Comparison of ENCODE assay signal across 10 cellular contexts in genomic region chr6:4942673-4943009, GRCh38.
DNase-seq lines count a peak whose midpoint lies in the region; ATAC-seq and TF ChIP-seq lines count a peak whose summit lies in the region.
"Had no signal": no experiment of that assay in that cellular context is flagged by ENCODE, and none has a peak within 500 bp of the region (broad histone marks: within the 10 kb centered on the region; RNA-seq: fewer than 3 reads in every experiment).

No MANE protein-coding gene starts in this region.

- CTCF ChIA-PET in Panc1 (lab: Charles Lee), result no interaction called here

- DNase-seq in DND-41 (no peak), Panc1 (ENCODE audit: low read depth, low spot score) (no peak), coronary artery (ENCODE audit: low spot score) (peak; percentile 28), nephron progenitor cell (no peak), SHP77 (lab: John Stamatoyannopoulos, UW) (no peak)
- no peak for DNase-seq in stimulated activated CD4-positive, alpha-beta T cell treated with anti-CD3 and anti-CD28 coated beads, Interleukin-4, amount 100 ng/mL, for 24 hours
- DNase-seq: dorsolateral prefrontal cortex had no signal

- H3K27ac ChIP-seq in DND-41 (ENCODE audit: low read length), result no peak overlapping the region
- no peak overlapping the region for H3K27ac ChIP-seq in Panc1 (ENCODE audit: low read length)
- H3K27ac ChIP-seq in coronary artery, result no peak overlapping the region
- H3K27ac ChIP-seq: upper lobe of left lung had no signal

- intact Hi-C loops in Panc1 (cut with micrococcal nuclease; ENCODE audit: unreplicated experiment), result no loop called here

- H3K4me1 ChIP-seq in DND-41 (ENCODE audit: insufficient read depth, low read length) (no peaks in the 10 kb centered on the region), Panc1 (ENCODE audit: control insufficient read depth, insufficient read depth, low read length) (peaks cover 12% of the 10 kb centered on the region)

- peaks cover 40% of the 10 kb centered on the region for H3K4me1 Mint-ChIP-seq in nephron progenitor cell

- in situ Hi-C loops in Panc1 (cut with HindIII; ENCODE audit: low pct_unique_long_range_greater_than_20kb, low sequenced_read_pairs), result no loop called here

- H4K20me1 ChIP-seq in DND-41 (ENCODE audit: insufficient read depth, low read length), result no peaks in the 10 kb centered on the region

- TF ChIP-seq CTCF in DND-41 (IDR thresholded peaks at IDR 0.05; ENCODE audit: borderline replicate concordance, extremely low read depth, low read length, poor library complexity, severe bottlenecking) (no peak), Panc1 (IDR thresholded peaks at IDR 0.05) (no peak), coronary artery (IDR thresholded peaks at IDR 0.05) (no peak), nephron progenitor cell (IDR thresholded peaks at IDR 0.05) (no peak)

- peaks cover 38% of the 10 kb centered on the region for H3K36me3 Mint-ChIP-seq in nephron progenitor cell (ENCODE audit: low read depth)

- 0 out of 3 replicates have a peak, but pooled peaks have one; percentile 18 for ATAC-seq in DND-41 (ENCODE audit: insufficient read depth, low read depth)
- 0 out of 2 replicates have a peak, but pooled peaks have one; percentile 41 for ATAC-seq in Panc1
- no peak for ATAC-seq in HG03460 (IDR thresholded peaks at IDR 0.05; ENCODE audit: unreplicated experiment)
- no peak for ATAC-seq in GM19351 (IDR thresholded peaks at IDR 0.05; ENCODE audit: unreplicated experiment)

- H3K4me3 Mint-ChIP-seq in nephron progenitor cell, result no peak overlapping the region

- H3K4me3 ChIP-seq in DND-41 (ENCODE audit: low read depth in 1 of 2, low read length in 2 of 2) (no peak overlapping the region), Panc1 (ENCODE audit: low read depth in 2 of 2, low read length in 2 of 2) (no peak overlapping the region), coronary artery (no peak overlapping the region)
- H3K4me3 ChIP-seq: dorsolateral prefrontal cortex, upper lobe of left lung had no signal

- no peaks in the 10 kb centered on the region for H3K9me3 Mint-ChIP-seq in nephron progenitor cell

- H3K27me3 Mint-ChIP-seq in nephron progenitor cell (ENCODE audit: low read depth, poor library complexity), result no peaks in the 10 kb centered on the region

- no peak overlapping the region for H3K4me2 ChIP-seq in DND-41 (ENCODE audit: insufficient read depth, low read length)

- no TSS peak for BruUV-seq in Panc1 (replicated peaks; lab: Mats Ljungman, UMichigan)

- H3K36me3 ChIP-seq in DND-41 (ENCODE audit: insufficient read depth, low read length) (no peaks in the 10 kb centered on the region), Panc1 (ENCODE audit: control insufficient read depth, insufficient read depth, low read length) (peaks cover 6% of the 10 kb centered on the region)

- H3K27ac Mint-ChIP-seq in nephron progenitor cell, result peak overlapping the region; percentile 92

- no peaks in the 10 kb centered on the region for H3K79me2 ChIP-seq in DND-41 (ENCODE audit: insufficient read depth, low read length)

- no peak overlapping the region for H2AFZ ChIP-seq in DND-41 (ENCODE audit: low read depth, low read length)

- H3K27me3 ChIP-seq in DND-41 (ENCODE audit: insufficient read depth, low read length, poor library complexity) (no peaks in the 10 kb centered on the region), Panc1 (ENCODE audit: control insufficient read depth, insufficient read depth, low read length) (no peaks in the 10 kb centered on the region)
- H3K27me3 ChIP-seq: dorsolateral prefrontal cortex, upper lobe of left lung had no signal

- H3K9me3 ChIP-seq in DND-41 (ENCODE audit: insufficient read depth, low read length, severe bottlenecking) (no peaks in the 10 kb centered on the region), Panc1 (ENCODE audit: control insufficient read depth, insufficient read depth, low read depth, low read length) (no peaks in the 10 kb centered on the region)
- H3K9me3 ChIP-seq: upper lobe of left lung had no signal

- H3K9ac ChIP-seq in DND-41 (ENCODE audit: low read depth, low read length), result no peak overlapping the region

- POLR2A ChIA-PET in Panc1 (lab: Charles Lee), result no interaction called here

Comparison
In these comparisons a context has a peak if more than half of its experiments do, and no peak if none do; other contexts are left out.
1. ATAC-seq: peak in DND-41 (single experiment) and Panc1 (single experiment); none in HG03460 (single experiment) and GM19351 (single experiment).